9 cellular contexts compared by ENCODE assay signal in genomic region chr2:135960598-135961551, GRCh38. TPM values are rescaled to one million over a fixed set of nuclear protein-coding genes. Genes with fewer than 3 reads are reported as not detected.
A peak's percentile ranks its signal among the peaks of the same experiment; 100 is the strongest.
DNase-seq lines count a peak whose midpoint lies in the region; ATAC-seq lines count a peak whose summit lies in the region.
"Had no signal": no experiment of that assay in that cellular context is flagged by ENCODE, and none has a peak within 500 bp of the region (broad histone marks: within the 10 kb centered on the region; RNA-seq: fewer than 3 reads in every experiment).

No MANE protein-coding gene starts in this region.

- H3K27me3 Mint-ChIP-seq in stimulated activated memory B cell treated with anti-CD40 and anti-IgM and Interleukin-4, amounts not matched to agents 10 μg/mL and 1 μg/mL and 100 μg/mL, for 72 hours: no peaks in the 10 kb centered on the region
- H3K27me3 Mint-ChIP-seq: naive B cell had no signal

- H3K27ac Mint-ChIP-seq in stimulated activated memory B cell treated with anti-CD40 and anti-IgM and Interleukin-4, amounts not matched to agents 10 μg/mL and 1 μg/mL and 100 μg/mL, for 72 hours: peak overlapping the region; percentile 62

- peaks cover 30% of the 10 kb centered on the region for H3K36me3 Mint-ChIP-seq in stimulated activated memory B cell treated with anti-CD40 and anti-IgM and Interleukin-4, amounts not matched to agents 10 μg/mL and 1 μg/mL and 100 μg/mL, for 72 hours

- in situ Hi-C loops in SK-MEL-5 (cut with HindIII; ENCODE audit: low pct_unique_long_range_greater_than_20kb, low sequenced_read_pairs): no loop called here

- no peak overlapping the region for H3K4me3 Mint-ChIP-seq in stimulated activated memory B cell treated with anti-CD40 and anti-IgM and Interleukin-4, amounts not matched to agents 10 μg/mL and 1 μg/mL and 100 μg/mL, for 72 hours

- DNase-seq in activated CD4-positive, alpha-beta T cell treated with anti-CD3 and anti-CD28 coated beads for 48 hours: peak; percentile 19
- no peak for DNase-seq in activated CD4-positive, alpha-beta T cell treated with anti-CD3 and anti-CD28 coated beads for 1 hour
- DNase-seq in SK-MEL-5 (ENCODE audit: low read depth, low spot score) (peak; percentile 8), fibroblast of gingiva (ENCODE audit: low read depth) (peak; percentile 53), putamen (ENCODE audit: low spot score) (no peak)
- no peak for DNase-seq in stimulated activated CD8-positive, alpha-beta memory T cell treated with anti-CD3 and anti-CD28 coated beads, Interleukin-4, amount 100 ng/mL, for 48 hours
- DNase-seq: naive B cell had no signal

- no peak for ATAC-seq in stimulated activated memory B cell treated with anti-CD40 and anti-IgM and Interleukin-4, amounts not matched to agents 10 μg/mL and 1 μg/mL and 100 μg/mL, for 72 hours
- ATAC-seq in HG03354 (IDR thresholded peaks at IDR 0.05; ENCODE audit: poor library complexity, severe bottlenecking, unreplicated experiment): no peak

- no peaks in the 10 kb centered on the region for H3K9me3 Mint-ChIP-seq in stimulated activated memory B cell treated with anti-CD40 and anti-IgM and Interleukin-4, amounts not matched to agents 10 μg/mL and 1 μg/mL and 100 μg/mL, for 72 hours
- H3K9me3 Mint-ChIP-seq: naive B cell had no signal

- peaks cover 53% of the 10 kb centered on the region for H3K4me1 Mint-ChIP-seq in stimulated activated memory B cell treated with anti-CD40 and anti-IgM and Interleukin-4, amounts not matched to agents 10 μg/mL and 1 μg/mL and 100 μg/mL, for 72 hours

RNA-seq across cellular contexts. Expression of gene DARS1, which starts 24.6 kb away (rescaled TPM):
- total RNA-seq in SK-MEL-5 (2014; rRNA removed; shearing (Covaris generic)): 127 and 145 TPM in 2 replicates
- polyA plus RNA-seq in SK-MEL-5 (2015; cell fraction: cytosol; rRNA removed): 63.5 and 74.4 TPM in 2 replicates
- 40.4 and 46.9 TPM in 2 replicates for polyA plus RNA-seq in SK-MEL-5 (2015; cell fraction: nucleus; rRNA removed)

Comparison
In these comparisons a context has a peak if more than half of its experiments do, and no peak if none do; other contexts are left out.
1. DNase-seq: peak in activated CD4-positive, alpha-beta T cell treated with anti-CD3 and anti-CD28 coated beads for 48 hours (single experiment), SK-MEL-5 (single experiment) and fibroblast of gingiva (single experiment); none in activated CD4-positive, alpha-beta T cell treated with anti-CD3 and anti-CD28 coated beads for 1 hour (single experiment), stimulated activated CD8-positive, alpha-beta memory T cell treated with anti-CD3 and anti-CD28 coated beads, Interleukin-4, amount 100 ng/mL, for 48 hours (single experiment) and putamen (single experiment).